Comparison of ENCODE assay signal across 8 cellular contexts in genomic region chr1:111139234-111139955, GRCh38.
A peak's percentile ranks its signal among the peaks of the same experiment; 100 is the strongest.
DNase-seq lines count a peak whose midpoint lies in the region; ATAC-seq and TF ChIP-seq lines count a peak whose summit lies in the region.

No MANE protein-coding gene starts in this region.

- peaks cover 10% of the 10 kb centered on the region for H3K36me3 ChIP-seq in effector memory CD4-positive, alpha-beta T cell (ENCODE audit: control insufficient read depth, insufficient read depth, low read length)

- no peak for TF ChIP-seq CTCF in VCaP (conservative IDR thresholded peaks at IDR 0.05)

- H3K9me3 ChIP-seq in effector memory CD4-positive, alpha-beta T cell (ENCODE audit: control insufficient read depth, low read length): no peaks in the 10 kb centered on the region

- no peaks in the 10 kb centered on the region for H3K27me3 ChIP-seq in effector memory CD4-positive, alpha-beta T cell (replicated peaks; ENCODE audit: control insufficient read depth, insufficient read depth, low read length, poor library complexity, severe bottlenecking)

- H3K27ac ChIP-seq in VCaP: peak overlapping the region; percentile 91
- peak overlapping the region; percentile 90 for H3K27ac ChIP-seq in effector memory CD4-positive, alpha-beta T cell (ENCODE audit: insufficient read depth, low read length, poor library complexity, severe bottlenecking)

- ATAC-seq in HG02943 (IDR thresholded peaks at IDR 0.05; ENCODE audit: low read depth, unreplicated experiment): peak; percentile 43

- DNase-seq in activated T-cell treated with anti-CD3 and anti-CD28 coated beads for 1 hour (ENCODE audit: low read depth) (peak; percentile 32), NCI-H2081 (lab: John Stamatoyannopoulos, UW) (peak; percentile 71 to 74), medulla oblongata (ENCODE audit: extremely low spot score) (peak; percentile 64)
- DNase-seq in activated T-cell treated with anti-CD3 and anti-CD28 coated beads, Interleukin-2, amount 50 U/mL, for 1 hour: no peak
- DNase-seq in effector memory CD4-positive, alpha-beta T cell: peak in 1 of 3 donors; percentile 41
- DNase-seq in stimulated activated CD8-positive, alpha-beta memory T cell treated with anti-CD3 and anti-CD28 coated beads, Interleukin-15, amount 100 ng/mL, for 24 hours (ENCODE audit: low read depth): peak; percentile 3

- H3K4me1 ChIP-seq in effector memory CD4-positive, alpha-beta T cell (ENCODE audit: control insufficient read depth, insufficient read depth, low read length, poor library complexity, severe bottlenecking): peaks cover 12% of the 10 kb centered on the region

- peak overlapping the region; percentile 92 for H3K4me3 ChIP-seq in effector memory CD4-positive, alpha-beta T cell (ENCODE audit: insufficient read depth, low read depth, low read length, poor library complexity, severe bottlenecking)
